27 cellular contexts compared by ENCODE assay signal in the genomic region with DNA sequence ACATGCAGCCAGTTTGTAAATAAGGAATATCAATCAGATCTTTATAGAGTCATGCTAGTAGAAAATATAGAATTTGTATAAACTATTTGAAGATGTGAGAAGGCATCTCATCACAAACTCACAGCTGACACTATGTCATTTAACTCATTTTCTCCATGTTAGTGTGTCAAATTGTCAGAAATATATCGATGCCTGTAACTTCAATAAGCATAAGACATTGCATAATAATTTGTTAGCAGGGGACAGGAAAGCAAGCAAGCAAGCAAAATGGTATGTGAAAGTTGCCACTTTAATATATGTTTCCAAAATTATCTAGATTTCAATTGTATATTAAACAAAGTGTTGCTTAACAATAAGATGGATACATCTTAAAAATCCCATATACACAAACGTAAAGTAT.
"Had no signal": no experiment of that assay in that cellular context is flagged by ENCODE, and none has a peak within 500 bp of the region (broad histone marks: within the 10 kb centered on the region; RNA-seq: fewer than 3 reads in every experiment).

No MANE protein-coding gene starts in this region.

- DNase-seq: colonic mucosa; cortex of kidney; dermis blood vessel endothelial cell; dorsolateral prefrontal cortex; effector CD4-positive, alpha-beta T cell; effector CD8-positive, alpha-beta T cell; effector memory CD4-positive, alpha-beta T cell; effector memory CD8-positive, alpha-beta T cell; endodermal cell; erythroblast; esophagus squamous epithelium; foreskin keratinocyte; gastrocnemius medialis; glutamatergic neuron; head of caudate nucleus; heart left ventricle; heart right ventricle had no signal

- H3K4me3 Mint-ChIP-seq: dendritic cell treated with granulocyte-macrophage colony-stimulating factor and Interleukin-4, amounts not matched to agents 40 ng/mL and 50 ng/mL, for 4 days; effector memory CD8-positive, alpha-beta T cell; endodermal cell had no signal

- ATAC-seq: effector memory CD8-positive, alpha-beta T cell; esophagus mucosa; foreskin keratinocyte; gastrocnemius medialis; gastroesophageal sphincter; heart left ventricle; heart right ventricle had no signal

- H3K27ac ChIP-seq: colonic mucosa, coronary artery, dorsolateral prefrontal cortex, epithelial cell of prostate, esophagus muscularis mucosa, esophagus squamous epithelium, foreskin keratinocyte, gastrocnemius medialis, gastroesophageal sphincter, heart left ventricle, heart right ventricle had no signal

- H3K4me1 Mint-ChIP-seq: endodermal cell had no signal

- FAIRE-seq: colon, endometrium, endothelial cell of umbilical vein, frontal cortex had no signal

- H3K9me3 Mint-ChIP-seq: dendritic cell treated with granulocyte-macrophage colony-stimulating factor and Interleukin-4, amounts not matched to agents 40 ng/mL and 50 ng/mL, for 4 days; effector memory CD8-positive, alpha-beta T cell; endodermal cell had no signal

- H3K4me3 ChIP-seq: colonic mucosa, coronary artery, dorsolateral prefrontal cortex, esophagus muscularis mucosa, esophagus squamous epithelium, gastrocnemius medialis, gastroesophageal sphincter, heart left ventricle, heart right ventricle had no signal

- H3K36me3 ChIP-seq: colonic mucosa, esophagus muscularis mucosa, esophagus squamous epithelium, gastrocnemius medialis, gastroesophageal sphincter, heart left ventricle, heart right ventricle had no signal

- H3K4me1 ChIP-seq: colonic mucosa, esophagus muscularis mucosa, esophagus squamous epithelium, foreskin keratinocyte, gastrocnemius medialis, gastroesophageal sphincter, heart left ventricle, heart right ventricle had no signal

- H3K27ac Mint-ChIP-seq: dendritic cell treated with granulocyte-macrophage colony-stimulating factor and Interleukin-4, amounts not matched to agents 40 ng/mL and 50 ng/mL, for 4 days; effector memory CD8-positive, alpha-beta T cell; endodermal cell had no signal

- H3K9me3 ChIP-seq: colonic mucosa, esophagus muscularis mucosa, esophagus squamous epithelium, gastrocnemius medialis, gastroesophageal sphincter, heart left ventricle, heart right ventricle had no signal

- H3K27me3 ChIP-seq: colonic mucosa, dorsolateral prefrontal cortex, esophagus muscularis mucosa, esophagus squamous epithelium, foreskin keratinocyte, gastrocnemius medialis, gastroesophageal sphincter, heart left ventricle, heart right ventricle had no signal
